9 cellular contexts compared by ENCODE assay signal in genomic region chr5:142016576-142016975, GRCh38. TPM values are rescaled to one million over a fixed set of nuclear protein-coding genes. Genes with fewer than 3 reads are reported as not detected.
A peak's percentile ranks its signal among the peaks of the same experiment; 100 is the strongest.
DNase-seq lines count a peak whose midpoint lies in the region; ATAC-seq and TF ChIP-seq lines count a peak whose summit lies in the region.
"Had no signal": no experiment of that assay in that cellular context is flagged by ENCODE, and none has a peak within 500 bp of the region (broad histone marks: within the 10 kb centered on the region; RNA-seq: fewer than 3 reads in every experiment).

No MANE protein-coding gene starts in this region.

- ATAC-seq in GM19043 (IDR thresholded peaks at IDR 0.05; ENCODE audit: low read depth, unreplicated experiment) (peak; percentile 42), HG03196 (IDR thresholded peaks at IDR 0.05; ENCODE audit: unreplicated experiment) (peak; percentile 37)

- H3K4me3 Mint-ChIP-seq in progenitor cell of endocrine pancreas (ENCODE audit: low read depth) = no peak overlapping the region

- TF ChIP-seq CTCF in progenitor cell of endocrine pancreas (IDR thresholded peaks at IDR 0.05; ENCODE audit: unreplicated experiment) = no peak

- DNase-seq in activated T-cell treated with anti-CD3 and anti-CD28 coated beads, Interleukin-2, amount 50 U/mL, for 48 hours = peak; percentile 56 to 64
- peak; percentile 18 for DNase-seq in stimulated activated CD4-positive, alpha-beta T cell treated with anti-CD3 and anti-CD28 coated beads, Interleukin-12 subunit alpha, Interleukin-12 subunit beta, amount 100 ng/mL, for 4 hours
- no peak for DNase-seq in NCI-H748 (lab: John Stamatoyannopoulos, UW; ENCODE audit: unreplicated experiment)
- DNase-seq in NCI-H1417 treated with DMSO at 0.1 percent for 48 hours (lab: John Stamatoyannopoulos, UW) = no peak
- no peak for DNase-seq in progenitor cell of endocrine pancreas (ENCODE audit: low spot score, unreplicated experiment)
- no peak for DNase-seq in NCI-H187 (lab: John Stamatoyannopoulos, UW)
- DNase-seq: NCI-H187 treated with DMSO at 0.1 percent for 48 hours had no signal

- H3K4me1 Mint-ChIP-seq in progenitor cell of endocrine pancreas (ENCODE audit: low read depth) = peaks cover 18% of the 10 kb centered on the region

- H3K36me3 Mint-ChIP-seq in progenitor cell of endocrine pancreas (ENCODE audit: insufficient read depth) = no peaks in the 10 kb centered on the region

- no peak overlapping the region for H3K27ac Mint-ChIP-seq in progenitor cell of endocrine pancreas

- peaks cover 5% of the 10 kb centered on the region for H3K9me3 Mint-ChIP-seq in progenitor cell of endocrine pancreas (ENCODE audit: low read depth)

- H3K27me3 Mint-ChIP-seq in progenitor cell of endocrine pancreas = no peaks in the 10 kb centered on the region

RNA-seq across cellular contexts. Expression of gene GNPDA1, which starts 3.7 kb away (rescaled TPM):
- total RNA-seq in progenitor cell of endocrine pancreas = 113 and 115 TPM in 2 replicates

RNA-seq across cellular contexts. Expression of gene RNF14, which starts 47.7 kb away (rescaled TPM):
- total RNA-seq in progenitor cell of endocrine pancreas = 35.5 and 37.3 TPM in 2 replicates

RNA-seq across cellular contexts. Expression of gene PCDH12, which starts 58.6 kb away (rescaled TPM):
- not detected in 2 replicates for total RNA-seq in progenitor cell of endocrine pancreas

Comparison
In these comparisons a context has a peak if more than half of its experiments do, and no peak if none do; other contexts are left out.
1. DNase-seq: peak in activated T-cell treated with anti-CD3 and anti-CD28 coated beads, Interleukin-2, amount 50 U/mL, for 48 hours (2 of 2) and stimulated activated CD4-positive, alpha-beta T cell treated with anti-CD3 and anti-CD28 coated beads, Interleukin-12 subunit alpha, Interleukin-12 subunit beta, amount 100 ng/mL, for 4 hours (single experiment); none in NCI-H748 (single experiment), NCI-H1417 treated with DMSO at 0.1 percent for 48 hours (single experiment), progenitor cell of endocrine pancreas (single experiment) and NCI-H187 (0 of 2).